Comparison of ENCODE assay signal across 26 cellular contexts in genomic region chr3:179430277-179430870, GRCh38.
"Had no signal": no experiment of that assay in that cellular context is flagged by ENCODE, and none has a peak within 500 bp of the region (broad histone marks: within the 10 kb centered on the region; RNA-seq: fewer than 3 reads in every experiment).

No MANE protein-coding gene starts in this region.

- DNase-seq: activated CD4-positive, alpha-beta T cell treated with anti-CD3 and anti-CD28 coated beads, Interleukin-2, amount 50 U/mL, for 4 hours; activated CD8-positive, alpha-beta memory T cell treated with anti-CD3 and anti-CD28 coated beads, Interleukin-2, amount 50 U/mL, for 48 hours; activated effector memory CD4-positive, alpha-beta T cell treated with anti-CD3 and anti-CD28 coated beads, Interleukin-2, amount 50 U/mL, for 16 hours; activated T-cell treated with anti-CD3 and anti-CD28 coated beads, Interleukin-2, amount 50 U/mL, for 48 hours; anterior cingulate cortex; body of pancreas; dorsolateral prefrontal cortex; effector memory CD8-positive, alpha-beta T cell; foreskin fibroblast; immature natural killer cell; kidney glomerular epithelial cell; left ventricle myocardium superior; mesenchymal stem cell; mucosa of descending colon; occipital lobe; posterior cingulate gyrus; right lobe of liver; small intestine; stimulated activated CD4-positive, alpha-beta T cell treated with anti-CD3 and anti-CD28 coated beads, Interleukin-2, amount 100 ng/mL, for 24 hours; transverse colon had no signal

- H3K27ac Mint-ChIP-seq: activated naive CD4-positive, alpha-beta T cell treated with anti-CD3 and anti-CD28 coated beads, Interleukin-2, amount 50 U/mL, for 24 hours; effector memory CD8-positive, alpha-beta T cell; immature natural killer cell; stimulated activated effector memory CD8-positive, alpha-beta T cell treated with anti-CD3 and anti-CD28 coated beads, Interleukin-12 subunit alpha, Interleukin-12 subunit beta, amount 100 ng/mL, for 72 hours had no signal

- ATAC-seq: body of pancreas; effector memory CD8-positive, alpha-beta T cell; mucosa of descending colon; right lobe of liver; SK-N-SH treated with all-trans-retinoic acid at 6 μM for 48 hours; stimulated activated effector memory CD8-positive, alpha-beta T cell treated with anti-CD3 and anti-CD28 coated beads, Interleukin-12 subunit alpha, Interleukin-12 subunit beta, amount 100 ng/mL, for 72 hours had no signal

- H3K4me1 Mint-ChIP-seq: activated naive CD4-positive, alpha-beta T cell treated with anti-CD3 and anti-CD28 coated beads, Interleukin-2, amount 50 U/mL, for 24 hours; immature natural killer cell; stimulated activated effector memory CD8-positive, alpha-beta T cell treated with anti-CD3 and anti-CD28 coated beads, Interleukin-12 subunit alpha, Interleukin-12 subunit beta, amount 100 ng/mL, for 72 hours had no signal

- H3K36me3 Mint-ChIP-seq: activated naive CD4-positive, alpha-beta T cell treated with anti-CD3 and anti-CD28 coated beads, Interleukin-2, amount 50 U/mL, for 24 hours; immature natural killer cell; stimulated activated effector memory CD8-positive, alpha-beta T cell treated with anti-CD3 and anti-CD28 coated beads, Interleukin-12 subunit alpha, Interleukin-12 subunit beta, amount 100 ng/mL, for 72 hours had no signal

- H3K4me3 ChIP-seq: body of pancreas, dorsolateral prefrontal cortex, mucosa of descending colon, right lobe of liver, transverse colon had no signal

- FAIRE-seq: small intestine, TTC549, urothelium cell line had no signal

- H3K4me3 Mint-ChIP-seq: activated naive CD4-positive, alpha-beta T cell treated with anti-CD3 and anti-CD28 coated beads, Interleukin-2, amount 50 U/mL, for 24 hours; effector memory CD8-positive, alpha-beta T cell; immature natural killer cell; neural crest cell; stimulated activated effector memory CD8-positive, alpha-beta T cell treated with anti-CD3 and anti-CD28 coated beads, Interleukin-12 subunit alpha, Interleukin-12 subunit beta, amount 100 ng/mL, for 72 hours had no signal

- H3K9me3 Mint-ChIP-seq: activated naive CD4-positive, alpha-beta T cell treated with anti-CD3 and anti-CD28 coated beads, Interleukin-2, amount 50 U/mL, for 24 hours; effector memory CD8-positive, alpha-beta T cell; immature natural killer cell; neural crest cell; stimulated activated effector memory CD8-positive, alpha-beta T cell treated with anti-CD3 and anti-CD28 coated beads, Interleukin-12 subunit alpha, Interleukin-12 subunit beta, amount 100 ng/mL, for 72 hours had no signal
